ENCODE assay signal across 14 cellular contexts in genomic region chr14:26332966-26333365, GRCh38.
"Had no signal": no experiment of that assay in that cellular context is flagged by ENCODE, and none has a peak within 500 bp of the region (broad histone marks: within the 10 kb centered on the region; RNA-seq: fewer than 3 reads in every experiment).

No MANE protein-coding gene starts in this region.

- ATAC-seq: heart left ventricle; left lung; stimulated activated naive CD8-positive, alpha-beta T cell treated with anti-CD3 and anti-CD28 coated beads, Interleukin-15, amount 100 ng/mL, for 72 hours; WTC11 had no signal

- H3K4me3 ChIP-seq: coronary artery, heart left ventricle, left lung, thoracic aorta had no signal

- DNase-seq: activated CD4-positive, alpha-beta T cell treated with anti-CD3 and anti-CD28 coated beads, Interleukin-2, amount 10 ng/mL, durations not matched to agents 24 days and 14 days; activated CD8-positive, alpha-beta memory T cell treated with anti-CD3 and anti-CD28 coated beads for 24 hours; activated naive CD4-positive, alpha-beta T cell treated with anti-CD3 and anti-CD28 coated beads for 36 hours; central memory CD4-positive, alpha-beta T cell; effector CD8-positive, alpha-beta T cell; heart left ventricle; islet precursor cell; stimulated activated CD4-positive, alpha-beta T cell treated with anti-CD3 and anti-CD28 coated beads, Interleukin-15, amount 100 ng/mL, for 24 hours; stimulated activated CD4-positive, alpha-beta T cell treated with anti-CD3 and anti-CD28 coated beads, Interleukin-4, amount 100 ng/mL, for 4 hours; stimulated activated naive CD8-positive, alpha-beta T cell treated with anti-CD3 and anti-CD28 coated beads, Interleukin-15, amount 100 ng/mL, for 72 hours had no signal
